In genomic region chr18:27954226-27954625, GRCh38 we compare ENCODE assay signal across 1 cellular context.
TF ChIP-seq lines count a peak whose summit lies in the region.

No MANE protein-coding gene starts in this region.

TF ChIP-seq in HepG2, 621 proteins besides CTCF, POLR2A, EP300 and RAD21 (continued from another document):
- TF ChIP-seq ZUFSP (CRISPR knock-in tag; IDR thresholded peaks at IDR 0.05; ENCODE audit: borderline replicate concordance) = no peak
- TF ChIP-seq E2F2 (CRISPR knock-in tag; IDR thresholded peaks at IDR 0.05; ENCODE audit: borderline replicate concordance) = no peak
- TF ChIP-seq ZSCAN22 (CRISPR knock-in tag; IDR thresholded peaks at IDR 0.05) = no peak
- TF ChIP-seq ZNF724P (CRISPR knock-in tag; IDR thresholded peaks at IDR 0.05; ENCODE audit: borderline replicate concordance) = no peak
